In genomic region chr5:59593608-59594007, GRCh38 we compare ENCODE assay signal across 16 cellular contexts.
"Had no signal": no experiment of that assay in that cellular context is flagged by ENCODE, and none has a peak within 500 bp of the region (broad histone marks: within the 10 kb centered on the region; RNA-seq: fewer than 3 reads in every experiment).

No MANE protein-coding gene starts in this region.

- H3K9me3 Mint-ChIP-seq: activated naive CD4-positive, alpha-beta T cell treated with anti-CD3 and anti-CD28 coated beads, Interleukin-2, amount 50 U/mL, for 24 hours; nephron progenitor cell had no signal

- H3K27ac Mint-ChIP-seq: activated naive CD4-positive, alpha-beta T cell treated with anti-CD3 and anti-CD28 coated beads, Interleukin-2, amount 50 U/mL, for 24 hours; nephron progenitor cell had no signal

- ATAC-seq: esophagus mucosa, left colon, pancreas had no signal

- H3K36me3 Mint-ChIP-seq: brain had no signal

- H3K27me3 Mint-ChIP-seq: brain had no signal

- H3K4me1 ChIP-seq: right atrium auricular region had no signal

- H3K27ac ChIP-seq: pancreas, right atrium auricular region, VCaP had no signal

- DNase-seq: activated CD4-positive, alpha-beta T cell treated with anti-CD3 and anti-CD28 coated beads for 48 hours; activated CD8-positive, alpha-beta memory T cell treated with anti-CD3 and anti-CD28 coated beads for 24 hours; activated T-cell treated with anti-CD3 and anti-CD28 coated beads for 4 hours; cerebellar nuclear complex; left colon; nephron progenitor cell; pancreas; small intestine; T1000 had no signal

- H3K4me3 ChIP-seq: lung, pancreas, right atrium auricular region had no signal

- H3K4me1 Mint-ChIP-seq: activated naive CD4-positive, alpha-beta T cell treated with anti-CD3 and anti-CD28 coated beads, Interleukin-2, amount 50 U/mL, for 24 hours had no signal

- H3K9me3 ChIP-seq: pancreas, right atrium auricular region had no signal

- H3K36me3 ChIP-seq: pancreas, right atrium auricular region had no signal

- H3K4me3 Mint-ChIP-seq: activated naive CD4-positive, alpha-beta T cell treated with anti-CD3 and anti-CD28 coated beads, Interleukin-2, amount 50 U/mL, for 24 hours; nephron progenitor cell had no signal

- FAIRE-seq: urothelium cell line had no signal

- H3K27me3 ChIP-seq: pancreas, right atrium auricular region had no signal
